In genomic region chr19:58059681-58060080, GRCh38 we compare ENCODE assay signal across 8 cellular contexts.
DNase-seq lines count a peak whose midpoint lies in the region; ATAC-seq and TF ChIP-seq lines count a peak whose summit lies in the region.

No MANE protein-coding gene starts in this region.

- POLR2A ChIA-PET in GM10248 (lab: Yijun Ruan, JAX), result no interaction called here

- peak overlapping the region; percentile 19; the same call in 1 of the 2 replicates for H3K4me3 ChIP-seq in HFF-Myc (replicated peaks; ENCODE audit: low read depth, low read length)
- peak overlapping the region; percentile 52 for H3K4me3 ChIP-seq in brain microvascular endothelial cell (ENCODE audit: low read depth, low read length)
- H3K4me3 ChIP-seq in skin epidermis, result peak overlapping the region; percentile 26 to 63 (median 51)

- H3K27ac ChIP-seq in brain microvascular endothelial cell, result no peak overlapping the region
- H3K27ac ChIP-seq in layer of hippocampus (ENCODE audit: low read depth, low read length), result peak overlapping the region; percentile 92
- H3K27ac ChIP-seq in skin epidermis, result peak overlapping the region in 20 of 21 experiments; percentile 47 to 94 (median 88)

- in situ Hi-C loops in brain microvascular endothelial cell (cut with HindIII; ENCODE audit: low pct_ligation_motif_present, low sequenced_read_pairs), result no loop called here

- no peaks in the 10 kb centered on the region for H3K27me3 ChIP-seq in brain microvascular endothelial cell (replicated peaks)
- H3K27me3 ChIP-seq in layer of hippocampus (ENCODE audit: control insufficient read depth, insufficient read depth, low read length), result no peaks in the 10 kb centered on the region

- ATAC-seq in HG02885 (IDR thresholded peaks at IDR 0.05; ENCODE audit: poor library complexity, unreplicated experiment) (no peak), HG03460 (IDR thresholded peaks at IDR 0.05; ENCODE audit: unreplicated experiment) (no peak)

- CTCF ChIA-PET in GM10248 (lab: Yijun Ruan, JAX), result no interaction called here

- no peaks in the 10 kb centered on the region for H3K36me3 ChIP-seq in brain microvascular endothelial cell (replicated peaks)

- TF ChIP-seq CTCF in HFF-Myc (IDR thresholded peaks at IDR 0.05; ENCODE audit: low read depth, low read length, missing control alignments), result no peak
- no peak for TF ChIP-seq CTCF in brain microvascular endothelial cell (IDR thresholded peaks at IDR 0.05; ENCODE audit: low read depth, low read length, missing control alignments)
- no peak for TF ChIP-seq CTCF in GM10248 (IDR thresholded peaks at IDR 0.05; ENCODE audit: control extremely low read depth, extremely low read depth, low read depth, missing control alignments)

- DNase-seq in HFF-Myc (ENCODE audit: extremely low read depth, low read depth) (no peak), brain microvascular endothelial cell (no peak), AML-193 (lab: John Stamatoyannopoulos, UW) (no peak), GM10248 (ENCODE audit: extremely low spot score) (no peak)
